27 cellular contexts compared by ENCODE assay signal in genomic region chr18:8307960-8308359, GRCh38.
"Had no signal": no experiment of that assay in that cellular context is flagged by ENCODE, and none has a peak within 500 bp of the region (broad histone marks: within the 10 kb centered on the region; RNA-seq: fewer than 3 reads in every experiment).

No MANE protein-coding gene starts in this region.

- DNase-seq: activated CD4-positive, alpha-beta memory T cell treated with anti-CD3 and anti-CD28 coated beads, Interleukin-2, amount 10 ng/mL, durations not matched to agents 7 days and 5 days; activated CD4-positive, alpha-beta T cell treated with anti-CD3 and anti-CD28 coated beads for 1 hour; activated CD4-positive, alpha-beta T cell treated with anti-CD3 and anti-CD28 coated beads for 4 hours; activated CD4-positive, alpha-beta T cell treated with anti-CD3 and anti-CD28 coated beads, Interleukin-2, amount 10 ng/mL, durations not matched to agents 7 days and 5 days; activated CD4-positive, alpha-beta T cell treated with anti-CD3 and anti-CD28 coated beads, Interleukin-2, amount 50 U/mL, for 4 hours; activated CD8-positive, alpha-beta memory T cell treated with anti-CD3 and anti-CD28 coated beads, Interleukin-2, amount 50 U/mL, for 48 hours; activated gamma-delta T cell; activated naive CD4-positive, alpha-beta T cell; activated naive CD4-positive, alpha-beta T cell treated with anti-CD3 and anti-CD28 coated beads, Interleukin-2, amount 10 ng/mL, durations not matched to agents 7 days and 5 days; activated T-cell treated with anti-CD3 and anti-CD28 coated beads for 4 hours; activated T-cell treated with anti-CD3 and anti-CD28 coated beads, Interleukin-2, amount 50 U/mL, for 24 hours; activated T-cell treated with anti-CD3 and anti-CD28 coated beads, Interleukin-2, amount 50 U/mL, for 72 hours; amniotic stem cell; anterior cingulate cortex; brain microvascular endothelial cell; cortex of kidney; dermis blood vessel endothelial cell; effector CD4-positive, alpha-beta T cell; effector memory CD8-positive, alpha-beta T cell; esophagus squamous epithelium; foreskin fibroblast; head of caudate nucleus; hippocampal formation; T-helper 2 cell had no signal

- ATAC-seq: activated T-cell treated with anti-CD3 and anti-CD28 coated beads, Interleukin-2, amount 50 U/mL, for 72 hours; effector memory CD8-positive, alpha-beta T cell; WTC11 had no signal

- H3K27me3 ChIP-seq: brain microvascular endothelial cell, esophagus squamous epithelium had no signal

- H3K4me3 ChIP-seq: esophagus squamous epithelium had no signal

- H3K27ac ChIP-seq: brain microvascular endothelial cell, epithelial cell of prostate, esophagus squamous epithelium, VCaP had no signal

- H3K36me3 ChIP-seq: brain microvascular endothelial cell, esophagus squamous epithelium had no signal

- H3K9me3 ChIP-seq: esophagus squamous epithelium had no signal

- H3K4me1 ChIP-seq: esophagus squamous epithelium had no signal
